ENCODE assay signal across 20 cellular contexts in genomic region chr4:875818-876423, GRCh38. TPM values are rescaled to one million over a fixed set of nuclear protein-coding genes. Genes with fewer than 3 reads are reported as not detected.
A peak's percentile ranks its signal among the peaks of the same experiment; 100 is the strongest.
DNase-seq lines count a peak whose midpoint lies in the region; ATAC-seq and TF ChIP-seq lines count a peak whose summit lies in the region.
"Had no signal": no experiment of that assay in that cellular context is flagged by ENCODE, and none has a peak within 500 bp of the region (broad histone marks: within the 10 kb centered on the region; RNA-seq: fewer than 3 reads in every experiment).

No MANE protein-coding gene starts in this region.

- no peaks in the 10 kb centered on the region for H3K27me3 Mint-ChIP-seq in activated T-cell treated with anti-CD3 and anti-CD28 coated beads, Interleukin-2, amount 50 U/mL, for 24 hours
- H3K27me3 Mint-ChIP-seq in central memory CD8-positive, alpha-beta T cell: no peaks in the 10 kb centered on the region
- no peaks in the 10 kb centered on the region for H3K27me3 Mint-ChIP-seq in T-cell

- H3K9me3 ChIP-seq in thyroid gland: no peaks in the 10 kb centered on the region
- H3K9me3 ChIP-seq: HAP-1, SJSA1 had no signal

- no peak for ATAC-seq in central memory CD8-positive, alpha-beta T cell (replicated peaks; ENCODE audit: extremely low read depth, poor library complexity, severe bottlenecking)
- ATAC-seq in omental fat pad (ENCODE audit: low FRiP score): peak; percentile 21
- ATAC-seq in T-cell (replicated peaks in 1 of 4): no peak

- H3K4me3 ChIP-seq in thyroid gland (replicated peaks in 1 of 3): no peak overlapping the region
- H3K4me3 ChIP-seq: GM23338, HAP-1, SJSA1 had no signal

- peaks cover 93% of the 10 kb centered on the region for H3K36me3 Mint-ChIP-seq in activated T-cell treated with anti-CD3 and anti-CD28 coated beads, Interleukin-2, amount 50 U/mL, for 24 hours (ENCODE audit: low read depth)
- peaks cover 29% of the 10 kb centered on the region for H3K36me3 Mint-ChIP-seq in central memory CD8-positive, alpha-beta T cell (ENCODE audit: insufficient read depth)
- H3K36me3 Mint-ChIP-seq in T-cell: peaks cover 35% of the 10 kb centered on the region

- no peak overlapping the region for H3K4me3 Mint-ChIP-seq in activated T-cell treated with anti-CD3 and anti-CD28 coated beads, Interleukin-2, amount 50 U/mL, for 24 hours
- H3K4me3 Mint-ChIP-seq in central memory CD8-positive, alpha-beta T cell: no peak overlapping the region
- no peak overlapping the region for H3K4me3 Mint-ChIP-seq in T-cell
- H3K4me3 Mint-ChIP-seq: GM23338 had no signal

- WGBS in thyroid gland, 2 donors: 82 to 85% methylated on average over 11 to 22 of the region's 26 CpGs

- intact Hi-C loops in thyroid gland (cut with DNase I): no loop called here

- TF ChIP-seq CTCF in omental fat pad (IDR thresholded peaks at IDR 0.05) (no peak), thyroid gland (IDR thresholded peaks at IDR 0.05) (no peak)

- CTCF ChIA-PET in T-cell (lab: Charles Lee): no interaction called here

- peaks cover 31% of the 10 kb centered on the region for H3K4me1 Mint-ChIP-seq in activated T-cell treated with anti-CD3 and anti-CD28 coated beads, Interleukin-2, amount 50 U/mL, for 24 hours (ENCODE audit: low read depth)
- peaks cover 36% of the 10 kb centered on the region for H3K4me1 Mint-ChIP-seq in central memory CD8-positive, alpha-beta T cell
- H3K4me1 Mint-ChIP-seq in T-cell: peaks cover 28 to 45% (median 32%) of the 10 kb centered on the region in 3 donors
- H3K4me1 Mint-ChIP-seq: GM23338 had no signal

- H3K27ac ChIP-seq in thyroid gland: no peak overlapping the region
- H3K27ac ChIP-seq: C4-2B, SJSA1 had no signal

- no peaks in the 10 kb centered on the region for H3K27me3 ChIP-seq in thyroid gland
- H3K27me3 ChIP-seq: SJSA1 had no signal

- no peak for DNase-seq in activated T-cell treated with anti-CD3 and anti-CD28 coated beads, Interleukin-2, amount 50 U/mL, for 24 hours
- no peak for DNase-seq in activated T-cell treated with anti-CD3 and anti-CD28 coated beads, Interleukin-2, amount 50 U/mL, for 1 hour
- DNase-seq in central memory CD8-positive, alpha-beta T cell (ENCODE audit: low spot score in 2 of 2): no peak
- DNase-seq in omental fat pad (ENCODE audit: low spot score) (no peak), thyroid gland (peak; percentile 8 to 63), NCI-H1105 (lab: John Stamatoyannopoulos, UW) (no peak), mesenteric fat pad (ENCODE audit: low spot score) (no peak), T-cell (no peak)
- DNase-seq: AML-193; CD8-positive, alpha-beta memory T cell; KG1; NCI-H1092 treated with DMSO at 0.1 percent for 48 hours; NCI-H2029 treated with DMSO at 0.1 percent for 48 hours; NCI-H2171 treated with DMSO at 0.1 percent for 48 hours; NCI-H526; OCI-M1 had no signal

- H3K27ac Mint-ChIP-seq in activated T-cell treated with anti-CD3 and anti-CD28 coated beads, Interleukin-2, amount 50 U/mL, for 24 hours: peak overlapping the region; percentile 31
- peak overlapping the region; percentile 38 for H3K27ac Mint-ChIP-seq in central memory CD8-positive, alpha-beta T cell (ENCODE audit: low read depth)
- H3K27ac Mint-ChIP-seq in T-cell: no peak overlapping the region
- H3K27ac Mint-ChIP-seq: GM23338 had no signal

- H3K4me1 ChIP-seq in thyroid gland: no peaks in the 10 kb centered on the region
- H3K4me1 ChIP-seq: HAP-1, SJSA1 had no signal

- H3K36me3 ChIP-seq in thyroid gland: peaks cover 30% of the 10 kb centered on the region in 2 donors
- H3K36me3 ChIP-seq: SJSA1 had no signal

- POLR2A ChIA-PET in T-cell (lab: Charles Lee): no interaction called here

- no peak for TF ChIP-seq POLR2A in thyroid gland (IDR thresholded peaks at IDR 0.05)

- no peaks in the 10 kb centered on the region for H3K9me3 Mint-ChIP-seq in activated T-cell treated with anti-CD3 and anti-CD28 coated beads, Interleukin-2, amount 50 U/mL, for 24 hours
- no peaks in the 10 kb centered on the region for H3K9me3 Mint-ChIP-seq in central memory CD8-positive, alpha-beta T cell
- no peaks in the 10 kb centered on the region for H3K9me3 Mint-ChIP-seq in T-cell
- H3K9me3 Mint-ChIP-seq: CD8-positive, alpha-beta memory T cell; GM23338 had no signal

RNA-seq across cellular contexts. Expression of gene CPLX1, which starts 50.0 kb away (rescaled TPM):
- 1 to 10 TPM in 3 of 4 donors, not detected in 1; 1.1 to 2.0 (median 1.9) TPM for total RNA-seq in omental fat pad
- total RNA-seq in thyroid gland: 1 to 10 TPM in 2 of 4 donors, under 1 TPM in 1, not detected in 1; 0.75 to 3.2 (median 1.4) TPM
- 3.0 TPM for total RNA-seq in mesenteric fat pad
- total RNA-seq in T-cell: 1 to 10 TPM in 3 of 5 donors, under 1 TPM in 2; 0.73 to 2.6 (median 1.2) TPM
- total RNA-seq: SJSA1 had no signal

RNA-seq across cellular contexts. Expression of gene GAK, which starts 56.2 kb away (rescaled TPM):
- 100 to 1,000 TPM in 2 of 4 donors, 10 to 100 TPM in 2; 62.3 to 126 (median 85.4) TPM for total RNA-seq in omental fat pad
- 100 to 1,000 TPM in 3 of 4 donors, 10 to 100 TPM in 1; 86.4 to 184 (median 153) TPM for total RNA-seq in thyroid gland
- 91.3 TPM for total RNA-seq in mesenteric fat pad
- total RNA-seq in T-cell: 100 to 1,000 TPM; 182 to 225 (median 218) TPM

RNA-seq across cellular contexts. Expression of gene TMEM175, which starts 56.3 kb away (rescaled TPM):
- total RNA-seq in omental fat pad (10 to 100 TPM; 21.9 to 35.3 (median 23.1) TPM), thyroid gland (10 to 100 TPM; 33.6 to 63.9 (median 40.4) TPM), mesenteric fat pad (27.7 TPM), T-cell (10 to 100 TPM; 44.3 to 60.9 (median 53.0) TPM)

Comparison
In these comparisons a context has a peak if more than half of its experiments do, and no peak if none do; other contexts are left out.
1. DNase-seq: peak in thyroid gland (2 of 2); none in activated T-cell treated with anti-CD3 and anti-CD28 coated beads, Interleukin-2, amount 50 U/mL, for 24 hours (single experiment), activated T-cell treated with anti-CD3 and anti-CD28 coated beads, Interleukin-2, amount 50 U/mL, for 1 hour (single experiment), central memory CD8-positive, alpha-beta T cell (0 of 2), omental fat pad (single experiment), NCI-H1105 (single experiment), mesenteric fat pad (single experiment) and T-cell (0 of 34).
2. H3K27ac Mint-ChIP-seq: peak in activated T-cell treated with anti-CD3 and anti-CD28 coated beads, Interleukin-2, amount 50 U/mL, for 24 hours (single experiment) and central memory CD8-positive, alpha-beta T cell (single experiment); none in T-cell (0 of 2).